In the genomic region with DNA sequence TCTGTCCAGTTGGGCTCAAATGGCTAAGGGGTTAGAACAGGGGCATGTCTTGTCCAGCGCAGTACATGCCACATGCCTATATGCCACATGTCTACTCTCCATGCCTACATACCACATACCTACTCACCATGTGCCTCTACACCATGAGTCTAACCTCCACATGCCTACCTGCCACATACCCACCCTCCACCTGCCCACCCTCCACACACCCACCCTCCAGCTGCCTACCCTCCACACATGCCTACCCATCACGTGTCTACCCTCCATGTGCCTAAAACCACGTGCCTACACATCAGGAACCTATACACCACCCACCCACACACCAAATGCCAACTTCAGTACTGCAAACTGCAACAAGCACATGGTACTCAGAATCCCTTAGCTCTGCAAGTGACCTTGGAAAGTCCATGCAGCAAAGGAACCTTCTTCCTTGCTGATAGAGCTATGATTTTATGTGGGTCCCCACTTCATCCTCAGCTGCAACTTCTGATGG, we compare ENCODE assay signal across 23 cellular contexts.
"Had no signal": no experiment of that assay in that cellular context is flagged by ENCODE, and none has a peak within 500 bp of the region (broad histone marks: within the 10 kb centered on the region; RNA-seq: fewer than 3 reads in every experiment).

No MANE protein-coding gene starts in this region.

- H3K27me3 Mint-ChIP-seq: stimulated activated naive CD8-positive, alpha-beta T cell treated with anti-CD3 and anti-CD28 coated beads, Interleukin-15, Interleukin-2, amounts not matched to agents 100 ng/mL and 50 ng/mL, for 24 hours had no signal

- H3K9me3 ChIP-seq: lower lobe of right lung, pancreas, suprapubic skin, transverse colon had no signal

- H3K36me3 Mint-ChIP-seq: immature natural killer cell; naive thymus-derived CD8-positive, alpha-beta T cell; stimulated activated effector memory CD8-positive, alpha-beta T cell treated with anti-CD3 and anti-CD28 coated beads, Interleukin-12 subunit alpha, Interleukin-12 subunit beta, amount 100 ng/mL, for 72 hours had no signal

- H3K36me3 ChIP-seq: lower lobe of right lung, pancreas, suprapubic skin, transverse colon had no signal

- H3K9me3 Mint-ChIP-seq: effector memory CD8-positive, alpha-beta T cell; immature natural killer cell; naive thymus-derived CD8-positive, alpha-beta T cell; nephron progenitor cell; stimulated activated effector memory CD8-positive, alpha-beta T cell treated with anti-CD3 and anti-CD28 coated beads, Interleukin-12 subunit alpha, Interleukin-12 subunit beta, amount 100 ng/mL, for 72 hours; stimulated activated naive CD8-positive, alpha-beta T cell treated with anti-CD3 and anti-CD28 coated beads, Interleukin-15, Interleukin-2, amounts not matched to agents 100 ng/mL and 50 ng/mL, for 24 hours had no signal

- H3K4me2 ChIP-seq: smooth muscle cell had no signal

- H3K27me3 ChIP-seq: pancreas, suprapubic skin, transverse colon had no signal

- H3K4me1 Mint-ChIP-seq: immature natural killer cell; naive thymus-derived CD8-positive, alpha-beta T cell had no signal

- FAIRE-seq: endometrium, frontal cortex, keratinocyte, pancreas had no signal

- H3K4me1 ChIP-seq: lower lobe of right lung, pancreas, suprapubic skin, transverse colon had no signal

- DNase-seq: cerebellar nuclear complex; cortex of kidney; effector memory CD8-positive, alpha-beta T cell; hypothalamus; immature natural killer cell; left ventricle myocardium superior; lower lobe of right lung; naive thymus-derived CD8-positive, alpha-beta T cell; nephron progenitor cell; occipital lobe; pancreas; retina; stimulated activated CD4-positive, alpha-beta T cell treated with anti-CD3 and anti-CD28 coated beads, Interleukin-2, amount 100 ng/mL, for 24 hours; stimulated activated CD4-positive, alpha-beta T cell treated with anti-CD3 and anti-CD28 coated beads, Interleukin-4, amount 100 ng/mL, for 24 hours; transverse colon had no signal

- ATAC-seq: effector memory CD8-positive, alpha-beta T cell; left ventricle myocardium superior; naive thymus-derived CD8-positive, alpha-beta T cell; pancreas; sciatic nerve; stimulated activated effector memory CD8-positive, alpha-beta T cell treated with anti-CD3 and anti-CD28 coated beads, Interleukin-12 subunit alpha, Interleukin-12 subunit beta, amount 100 ng/mL, for 72 hours had no signal

- H3K27ac ChIP-seq: lower lobe of right lung, pancreas, suprapubic skin, transverse colon had no signal

- H3K4me3 ChIP-seq: lower lobe of right lung, pancreas, smooth muscle cell, suprapubic skin, transverse colon had no signal

- H3K27ac Mint-ChIP-seq: nephron progenitor cell; stimulated activated naive CD8-positive, alpha-beta T cell treated with anti-CD3 and anti-CD28 coated beads, Interleukin-15, Interleukin-2, amounts not matched to agents 100 ng/mL and 50 ng/mL, for 24 hours had no signal

- H3K4me3 Mint-ChIP-seq: effector memory CD8-positive, alpha-beta T cell; immature natural killer cell; naive thymus-derived CD8-positive, alpha-beta T cell; nephron progenitor cell; stimulated activated effector memory CD8-positive, alpha-beta T cell treated with anti-CD3 and anti-CD28 coated beads, Interleukin-12 subunit alpha, Interleukin-12 subunit beta, amount 100 ng/mL, for 72 hours; stimulated activated naive CD8-positive, alpha-beta T cell treated with anti-CD3 and anti-CD28 coated beads, Interleukin-15, Interleukin-2, amounts not matched to agents 100 ng/mL and 50 ng/mL, for 24 hours had no signal
